In the genomic region with DNA sequence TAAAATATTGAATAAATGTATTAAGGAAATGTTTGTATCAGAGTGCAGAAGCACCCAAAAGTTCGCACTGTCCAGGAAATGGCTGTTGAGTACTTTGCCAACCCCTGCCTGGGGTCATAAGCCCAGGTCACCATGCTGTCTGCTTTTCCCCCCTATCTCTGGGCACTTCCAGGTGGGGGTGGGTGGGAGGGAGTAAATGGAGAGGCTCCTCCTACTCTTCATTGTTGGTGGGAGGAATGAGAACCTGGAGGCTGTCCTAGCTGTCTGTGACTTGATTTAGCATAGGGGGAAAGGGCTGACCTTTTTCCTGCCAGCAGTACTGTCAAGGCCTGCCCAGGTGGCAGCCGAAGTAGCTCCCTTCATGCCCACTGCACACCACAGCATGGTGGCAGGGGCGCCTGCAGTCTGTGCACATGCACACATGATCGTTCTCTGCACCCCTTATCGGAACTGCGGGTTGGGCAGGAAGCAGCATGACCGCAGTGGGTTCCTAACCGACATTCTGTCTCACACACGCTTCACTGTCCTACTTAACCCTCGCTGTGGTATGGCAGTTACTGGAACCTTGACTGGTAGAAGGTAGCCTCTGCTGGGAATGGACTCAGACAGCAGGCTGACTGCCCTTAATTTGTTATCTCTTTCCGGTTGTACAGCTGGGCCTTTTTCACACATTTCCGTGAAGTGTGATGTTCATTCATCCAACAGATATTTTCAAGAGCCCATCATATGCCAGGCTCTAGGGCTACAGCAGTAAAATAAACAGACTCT, we compare ENCODE assay signal across 9 cellular contexts. TPM values are rescaled to one million over a fixed set of nuclear protein-coding genes. Genes with fewer than 3 reads are reported as not detected.
DNase-seq lines count a peak whose midpoint lies in the region; ATAC-seq, FAIRE-seq and TF ChIP-seq lines count a peak whose summit lies in the region.
"Had no signal": no experiment of that assay in that cellular context is flagged by ENCODE, and none has a peak within 500 bp of the region (broad histone marks: within the 10 kb centered on the region; RNA-seq: fewer than 3 reads in every experiment).

No MANE protein-coding gene starts in this region.

- H3K27ac ChIP-seq in gastrocnemius medialis = peak overlapping the region in 1 of 4 donors; percentile 39
- no peak overlapping the region for H3K27ac ChIP-seq in foreskin keratinocyte

- FAIRE-seq in GM19239 (lab: Jason Lieb, UNC) = peak; percentile 87

- no peak for TF ChIP-seq POLR2A in gastrocnemius medialis (IDR thresholded peaks at IDR 0.05)

- no peak for TF ChIP-seq CTCF in gastrocnemius medialis (IDR thresholded peaks at IDR 0.05 in 4 of 5, conservative IDR thresholded peaks at IDR 0.05 in 1 of 5)
- TF ChIP-seq CTCF in foreskin keratinocyte (conservative IDR thresholded peaks at IDR 0.05) = no peak

- in situ Hi-C loops in gastrocnemius medialis (cut with MboI; ENCODE audit: low sequenced_read_pairs in 4 of 4) = no loop called here

- H3K4me3 Mint-ChIP-seq in activated naive CD8-positive, alpha-beta T cell treated with anti-CD3 and anti-CD28 coated beads, Interleukin-2, amount 50 U/mL, for 24 hours = peak overlapping the region; percentile 28
- H3K4me3 Mint-ChIP-seq: nephron had no signal

- no peaks in the 10 kb centered on the region for H3K27me3 Mint-ChIP-seq in activated naive CD8-positive, alpha-beta T cell treated with anti-CD3 and anti-CD28 coated beads, Interleukin-2, amount 50 U/mL, for 24 hours

- H3K36me3 ChIP-seq in gastrocnemius medialis = no peaks in the 10 kb centered on the region

- H3K27ac Mint-ChIP-seq in activated naive CD8-positive, alpha-beta T cell treated with anti-CD3 and anti-CD28 coated beads, Interleukin-2, amount 50 U/mL, for 24 hours = peak overlapping the region; percentile 69

- H3K27me3 ChIP-seq in gastrocnemius medialis (no peaks in the 10 kb centered on the region), foreskin keratinocyte (no peaks in the 10 kb centered on the region)

- H3K9me3 Mint-ChIP-seq in activated naive CD8-positive, alpha-beta T cell treated with anti-CD3 and anti-CD28 coated beads, Interleukin-2, amount 50 U/mL, for 24 hours = no peaks in the 10 kb centered on the region

- H3K36me3 Mint-ChIP-seq in activated naive CD8-positive, alpha-beta T cell treated with anti-CD3 and anti-CD28 coated beads, Interleukin-2, amount 50 U/mL, for 24 hours (ENCODE audit: low read depth) = peaks cover 6% of the 10 kb centered on the region

- peaks cover 43% of the 10 kb centered on the region in 2 donors for H3K4me1 ChIP-seq in gastrocnemius medialis
- no peaks in the 10 kb centered on the region for H3K4me1 ChIP-seq in foreskin keratinocyte

- H3K4me1 Mint-ChIP-seq in activated naive CD8-positive, alpha-beta T cell treated with anti-CD3 and anti-CD28 coated beads, Interleukin-2, amount 50 U/mL, for 24 hours = peaks cover 37% of the 10 kb centered on the region

- intact Hi-C loops in gastrocnemius medialis (cut with DNase I; ENCODE audit: low total_unique reads) = no loop called here

- H3K9me3 ChIP-seq in gastrocnemius medialis = no peaks in the 10 kb centered on the region

- ATAC-seq in HG03175 (IDR thresholded peaks at IDR 0.05; ENCODE audit: unreplicated experiment) = peak; percentile 97
- peak; percentile 99 for ATAC-seq in activated naive CD8-positive, alpha-beta T cell treated with anti-CD3 and anti-CD28 coated beads, Interleukin-2, amount 50 U/mL, for 24 hours
- ATAC-seq in gastrocnemius medialis = no peak
- no peak for ATAC-seq in foreskin keratinocyte

- DNase-seq in GM19239 (ENCODE audit: insufficient read length, low spot score) = peak; percentile 73
- DNase-seq in T-helper 2 cell = peak; percentile 40 to 99 (median 69)
- DNase-seq in activated naive CD8-positive, alpha-beta T cell treated with anti-CD3 and anti-CD28 coated beads, Interleukin-2, amount 50 U/mL, for 24 hours = peak; percentile 73
- peak; percentile 55 to 70 (median 65) for DNase-seq in stimulated activated CD4-positive, alpha-beta T cell treated with anti-CD3 and anti-CD28 coated beads, Interleukin-12 subunit alpha, Interleukin-12 subunit beta, amount 100 ng/mL, for 48 hours (ENCODE audit: low read depth in 2 of 3, low spot score in 1 of 3)
- no peak for DNase-seq in gastrocnemius medialis
- no peak for DNase-seq in amygdala (lab: John Stamatoyannopoulos, UW)
- no peak for DNase-seq in foreskin keratinocyte

- H3K4me3 ChIP-seq in gastrocnemius medialis = no peak overlapping the region

RNA-seq across cellular contexts. Expression of a gene that starts 41.5 kb away (rescaled TPM):
- total RNA-seq in gastrocnemius medialis (10 to 100 TPM; 27.8 to 54.5 (median 44.2) TPM), foreskin keratinocyte (0.48 and 0.49 TPM in 2 replicates)
- polyA plus RNA-seq in foreskin keratinocyte = 0.45 and 0.50 TPM in 2 replicates

Comparison
In these comparisons a context has a peak if more than half of its experiments do, and no peak if none do; other contexts are left out.
1. DNase-seq: peak in GM19239 (single experiment), T-helper 2 cell (5 of 5), activated naive CD8-positive, alpha-beta T cell treated with anti-CD3 and anti-CD28 coated beads, Interleukin-2, amount 50 U/mL, for 24 hours (single experiment) and stimulated activated CD4-positive, alpha-beta T cell treated with anti-CD3 and anti-CD28 coated beads, Interleukin-12 subunit alpha, Interleukin-12 subunit beta, amount 100 ng/mL, for 48 hours (3 of 3); none in gastrocnemius medialis (0 of 2), amygdala (0 of 56) and foreskin keratinocyte (0 of 2).
2. ATAC-seq: peak in HG03175 (single experiment) and activated naive CD8-positive, alpha-beta T cell treated with anti-CD3 and anti-CD28 coated beads, Interleukin-2, amount 50 U/mL, for 24 hours (single experiment); none in gastrocnemius medialis (0 of 2) and foreskin keratinocyte (single experiment).
3. RNA of a gene that starts 41.5 kb away (total RNA-seq): 27.8 to 54.5 TPM in gastrocnemius medialis; 0.48 to 0.49 TPM in foreskin keratinocyte; every median in the first group is over 10 times any median in the second.